27 cellular contexts compared by ENCODE assay signal in genomic region chrX:93177930-93178329, GRCh38.
DNase-seq lines count a peak whose midpoint lies in the region; ATAC-seq, FAIRE-seq and TF ChIP-seq lines count a peak whose summit lies in the region.
"Had no signal": no experiment of that assay in that cellular context is flagged by ENCODE, and none has a peak within 500 bp of the region (broad histone marks: within the 10 kb centered on the region; RNA-seq: fewer than 3 reads in every experiment).

No MANE protein-coding gene starts in this region.

- no peak overlapping the region for H3K9ac ChIP-seq in K562 (ENCODE audit: insufficient read depth in 1 of 2, low read depth in 2 of 2, low read length in 2 of 2)
- H3K9ac ChIP-seq: BLaER1 had no signal

- POLR2A ChIA-PET in HEK293 (lab: Yijun Ruan, JAX) (no interaction called here), K562 (lab: Yijun Ruan, JAX) (no interaction called here)

- no peak overlapping the region for H3K27ac Mint-ChIP-seq in GM23338
- H3K27ac Mint-ChIP-seq: CD14-positive monocyte; CD4-positive, alpha-beta memory T cell; CD4-positive, CD25-positive, alpha-beta regulatory T cell; CD8-positive, alpha-beta memory T cell had no signal

- H3K9me3 ChIP-seq in HEK293 (ENCODE audit: control insufficient read depth, insufficient read depth, low read depth, low read length) (no peaks in the 10 kb centered on the region; the same call in none of the 2 replicates), K562 (replicated peaks; ENCODE audit: control insufficient read depth, insufficient read depth, low read depth, low read length) (no peaks in the 10 kb centered on the region)
- H3K9me3 ChIP-seq: BE2C had no signal

- H3K9me1 ChIP-seq in K562 (ENCODE audit: control insufficient read depth, insufficient read depth, low read length): no peaks in the 10 kb centered on the region

- H3K27ac ChIP-seq in GM23338 (ENCODE audit: low read depth) (no peak overlapping the region), HEK293 (ENCODE audit: extremely low read depth, low read depth, low read length) (no peak overlapping the region), K562 (ENCODE audit: extremely low read depth, low read depth, low read length) (no peak overlapping the region)
- H3K27ac ChIP-seq: BLaER1 had no signal

- H3K4me3 ChIP-seq in GM23338 (no peak overlapping the region), HEK293 (ENCODE audit: low read depth, low read length) (no peak overlapping the region), K562 (no peak overlapping the region)
- H3K4me3 ChIP-seq: BLaER1, GM12878 had no signal

- H3F3A ChIP-seq in GM23338 (replicated peaks; ENCODE audit: low read depth): no peaks in the 10 kb centered on the region

- CTCF ChIA-PET in HEK293 (lab: Yijun Ruan, JAX) (no interaction called here), K562 (lab: Yijun Ruan, JAX; ENCODE audit: low intra/inter-chr PET ratio) (no interaction called here)

- no peaks in the 10 kb centered on the region for H3K27me3 Mint-ChIP-seq in GM23338 (ENCODE audit: insufficient read depth, low read depth, poor library complexity)
- H3K27me3 Mint-ChIP-seq: CD4-positive, alpha-beta memory T cell; CD4-positive, CD25-positive, alpha-beta regulatory T cell; CD8-positive, alpha-beta memory T cell had no signal

- in situ Hi-C loops in K562 (cut with MboI): no loop called here

- H2AFZ ChIP-seq in GM23338: no peak overlapping the region
- no peak overlapping the region for H2AFZ ChIP-seq in K562 (ENCODE audit: low read depth, low read length)

- no peak for FAIRE-seq in K562 (lab: Jason Lieb, UNC)
- FAIRE-seq: A204.1, GM12878, GM12892, GM18507, GM19239 had no signal

- H3K79me2 ChIP-seq in GM23338 (replicated peaks; ENCODE audit: insufficient read depth) (no peaks in the 10 kb centered on the region), K562 (ENCODE audit: control insufficient read depth, insufficient read depth, low read length) (no peaks in the 10 kb centered on the region)

- H3K27me3 ChIP-seq in GM23338 (ENCODE audit: insufficient read depth) (no peaks in the 10 kb centered on the region), K562 (ENCODE audit: control insufficient read depth in 2 of 2, insufficient read depth in 2 of 2, low read length in 2 of 2) (no peaks in the 10 kb centered on the region)
- H3K27me3 ChIP-seq: BE2C had no signal

- peaks cover 32% of the 10 kb centered on the region for H3K36me3 Mint-ChIP-seq in GM23338 (ENCODE audit: low read depth)
- H3K36me3 Mint-ChIP-seq: CD14-positive monocyte; CD4-positive, alpha-beta memory T cell; CD4-positive, CD25-positive, alpha-beta regulatory T cell; CD8-positive, alpha-beta memory T cell had no signal

- no peak for TF ChIP-seq POLR2A in K562 (conservative IDR thresholded peaks at IDR 0.05)

- H3K36me3 ChIP-seq in GM23338 (ENCODE audit: insufficient read depth): no peaks in the 10 kb centered on the region
- no peaks in the 10 kb centered on the region for H3K36me3 ChIP-seq in HEK293 (ENCODE audit: control insufficient read depth in 2 of 2, insufficient read depth in 1 of 2, low read length in 2 of 2)
- no peaks in the 10 kb centered on the region for H3K36me3 ChIP-seq in K562 (ENCODE audit: control insufficient read depth, insufficient read depth, low read length)
- H3K36me3 ChIP-seq: BE2C, BLaER1 had no signal

- no peaks in the 10 kb centered on the region for H4K20me1 ChIP-seq in GM23338 (replicated peaks; ENCODE audit: insufficient read depth)
- no peaks in the 10 kb centered on the region for H4K20me1 ChIP-seq in K562 (replicated peaks; ENCODE audit: control insufficient read depth, insufficient read depth, low read length)
- H4K20me1 ChIP-seq: BLaER1 had no signal

- no TSS peak for BruUV-seq in K562 (replicated peaks; lab: Mats Ljungman, UMichigan)

- no peak for TF ChIP-seq CTCF in GM23338 (conservative IDR thresholded peaks at IDR 0.05; ENCODE audit: low read depth in 2 of 2)
- no peak for TF ChIP-seq CTCF in HEK293 (tag by site-specific recombination; IDR thresholded peaks at IDR 0.05)
- no peak for TF ChIP-seq CTCF in K562 (IDR thresholded peaks at IDR 0.05 in 2 of 3, conservative IDR thresholded peaks at IDR 0.05 in 1 of 3; ENCODE audit: insufficient read depth in 2 of 3, low read depth in 1 of 3, low read length in 3 of 3)

- WGBS in K562 (ENCODE audit: insufficient coverage, low coverage, missing lambda C conversion rate): 0% methylated on average over 1 of the region's 4 CpGs

- H3K9me3 Mint-ChIP-seq in GM23338: peaks cover 56% of the 10 kb centered on the region

- H3K4me1 Mint-ChIP-seq in GM23338: no peaks in the 10 kb centered on the region
- H3K4me1 Mint-ChIP-seq: CD14-positive monocyte; CD4-positive, alpha-beta memory T cell; CD4-positive, CD25-positive, alpha-beta regulatory T cell; CD8-positive, alpha-beta memory T cell had no signal

- no peak overlapping the region for H3K4me2 ChIP-seq in GM23338
- no peak overlapping the region for H3K4me2 ChIP-seq in K562 (ENCODE audit: insufficient read depth, low read length)
- H3K4me2 ChIP-seq: BLaER1 had no signal

- H3K4me1 ChIP-seq in GM23338 (ENCODE audit: insufficient read depth) (no peaks in the 10 kb centered on the region), HEK293 (ENCODE audit: control insufficient read depth, insufficient read depth, low read length) (no peaks in the 10 kb centered on the region), K562 (replicated peaks in 1 of 2; ENCODE audit: control insufficient read depth in 2 of 2, insufficient read depth in 2 of 2, low read length in 2 of 2) (no peaks in the 10 kb centered on the region)
- H3K4me1 ChIP-seq: BE2C, BLaER1 had no signal

- H3K4me3 Mint-ChIP-seq in GM23338: no peak overlapping the region
- H3K4me3 Mint-ChIP-seq: CD14-positive monocyte; CD4-positive, alpha-beta memory T cell; CD4-positive, CD25-positive, alpha-beta regulatory T cell; CD8-positive, alpha-beta memory T cell had no signal

- DNase-seq in GM23338 (ENCODE audit: low spot score): peak; percentile 2
- no peak for DNase-seq in K562 (ENCODE audit: extremely low read depth in 1 of 4, low spot score in 3 of 4)
- no peak for DNase-seq in stimulated activated naive CD4-positive, alpha-beta T cell (lab: John Stamatoyannopoulos, UW)
- DNase-seq: 8988T; ACHN; BE2C; C1 segment of cervical spinal cord; CD4-positive, alpha-beta memory T cell; CD4-positive, CD25-positive, alpha-beta regulatory T cell; CD8-positive, alpha-beta memory T cell; COR-L47; DMS 273 treated with DMSO at 0.1 percent for 48 hours; DMS153; DMS53; DMS79; DND-41; EL; GDM1 had no signal

- no peaks in the 10 kb centered on the region for H3K9me2 ChIP-seq in GM23338 (ENCODE audit: insufficient read depth)

- no peak for TF ChIP-seq EP300 in K562 (IDR thresholded peaks at IDR 0.05; ENCODE audit: low read length)

- no peak for TF ChIP-seq RAD21 in K562 (CRISPR knock-in tag; conservative IDR thresholded peaks at IDR 0.05 in 1 of 2, IDR thresholded peaks at IDR 0.05 in 1 of 2)

- intact Hi-C loops in K562 (cut with micrococcal nuclease): no loop called here

- no peak for ATAC-seq in GM23338
- ATAC-seq in K562: no peak
- no peak for ATAC-seq in GM19035 (IDR thresholded peaks at IDR 0.05; ENCODE audit: unreplicated experiment)
- ATAC-seq: GM12878 had no signal

TF ChIP-seq in GM23338, 12 proteins besides CTCF, POLR2A, EP300 and RAD21 (continues in another document):
- TF ChIP-seq ZNF331 (CRISPR knock-in tag; IDR thresholded peaks at IDR 0.05; ENCODE audit: low read depth): no peak

TF ChIP-seq in HEK293, 187 proteins besides CTCF, POLR2A, EP300 and RAD21:
- TF ChIP-seq ZNF776 (tag by site-specific recombination; IDR thresholded peaks at IDR 0.05; ENCODE audit: borderline replicate concordance): no peak
- peak; percentile 78; the same call in 1 of the 2 replicates for TF ChIP-seq TRIM28 (IDR thresholded peaks at IDR 0.05; ENCODE audit: borderline replicate concordance, low read length)
- TF ChIP-seq ZNF423 (tag by site-specific recombination; IDR thresholded peaks at IDR 0.05): no peak

TF ChIP-seq in K562, 482 proteins besides CTCF, POLR2A, EP300 and RAD21:
- TF ChIP-seq CBX5 (IDR thresholded peaks at IDR 0.05; ENCODE audit: borderline replicate concordance, low read depth) (0 out of 2 replicates have a peak, but pooled peaks have one; percentile 40), GMEB1 (CRISPR knock-in tag; IDR thresholded peaks at IDR 0.05) (no peak)
